ENCODE assay signal across 6 cellular contexts in genomic region chr20:25982701-25983100, GRCh38.
DNase-seq lines count a peak whose midpoint lies in the region; ATAC-seq and TF ChIP-seq lines count a peak whose summit lies in the region.
"Not testable (repeated sequence)": the region's sequence is repeated elsewhere in the genome, so short reads cannot be mapped to it uniquely, and the experiment has no call there.

No MANE protein-coding gene starts in this region.

- POLR2A ChIA-PET in CD8-positive, alpha-beta T cell (lab: Charles Lee); T-cell (lab: Charles Lee): not testable (repeated sequence)

- H3K36me3 ChIP-seq in CD8-positive, alpha-beta T cell (ENCODE audit: insufficient read depth, low read length): not testable (repeated sequence)

- not testable (repeated sequence) for H3K4me3 ChIP-seq in CD8-positive, alpha-beta T cell (ENCODE audit: low read depth, low read length)

- H3K4me3 Mint-ChIP-seq in CD8-positive, alpha-beta T cell; T-cell; activated T-cell treated with anti-CD3 and anti-CD28 coated beads, Interleukin-2, amount 50 U/mL, for 24 hours; activated naive CD8-positive, alpha-beta T cell treated with anti-CD3 and anti-CD28 coated beads, Interleukin-2, amount 50 U/mL, for 24 hours; central memory CD8-positive, alpha-beta T cell: not testable (repeated sequence)
- H3K4me3 Mint-ChIP-seq in natural killer cell treated with Interleukin-12 subunit alpha and Interleukin-12 subunit beta and Interleukin-15 and Interleukin-18, amount 100 ng/mL, for 72 hours: peak overlapping the region; percentile 43

- H3K4me1 ChIP-seq in CD8-positive, alpha-beta T cell (ENCODE audit: insufficient read depth, low read length): not testable (repeated sequence)

- H3K27ac ChIP-seq in CD8-positive, alpha-beta T cell (ENCODE audit: low read depth, low read length): not testable (repeated sequence)

- not testable (repeated sequence) for H3K27me3 Mint-ChIP-seq in CD8-positive, alpha-beta T cell (ENCODE audit: low read depth); T-cell; activated naive CD8-positive, alpha-beta T cell treated with anti-CD3 and anti-CD28 coated beads, Interleukin-2, amount 50 U/mL, for 24 hours; central memory CD8-positive, alpha-beta T cell; natural killer cell treated with Interleukin-12 subunit alpha and Interleukin-12 subunit beta and Interleukin-15 and Interleukin-18, amount 100 ng/mL, for 72 hours
- H3K27me3 Mint-ChIP-seq in activated T-cell treated with anti-CD3 and anti-CD28 coated beads, Interleukin-2, amount 50 U/mL, for 24 hours: peaks cover 13% of the 10 kb centered on the region

- not testable (repeated sequence) for H3K27me3 ChIP-seq in CD8-positive, alpha-beta T cell (ENCODE audit: insufficient read depth, low read length)

- not testable (repeated sequence) for ATAC-seq in CD8-positive, alpha-beta T cell; T-cell (replicated peaks in 1 of 4); activated naive CD8-positive, alpha-beta T cell treated with anti-CD3 and anti-CD28 coated beads, Interleukin-2, amount 50 U/mL, for 24 hours; central memory CD8-positive, alpha-beta T cell (replicated peaks; ENCODE audit: extremely low read depth, poor library complexity, severe bottlenecking); natural killer cell treated with Interleukin-12 subunit alpha and Interleukin-12 subunit beta and Interleukin-15 and Interleukin-18, amount 100 ng/mL, for 72 hours

- H3K9me3 Mint-ChIP-seq in CD8-positive, alpha-beta T cell; T-cell; activated T-cell treated with anti-CD3 and anti-CD28 coated beads, Interleukin-2, amount 50 U/mL, for 24 hours; activated naive CD8-positive, alpha-beta T cell treated with anti-CD3 and anti-CD28 coated beads, Interleukin-2, amount 50 U/mL, for 24 hours; central memory CD8-positive, alpha-beta T cell; natural killer cell treated with Interleukin-12 subunit alpha and Interleukin-12 subunit beta and Interleukin-15 and Interleukin-18, amount 100 ng/mL, for 72 hours: not testable (repeated sequence)

- not testable (repeated sequence) for DNase-seq in CD8-positive, alpha-beta T cell; T-cell; activated T-cell treated with anti-CD3 and anti-CD28 coated beads, Interleukin-2, amount 50 U/mL, for 24 hours; activated naive CD8-positive, alpha-beta T cell treated with anti-CD3 and anti-CD28 coated beads, Interleukin-2, amount 50 U/mL, for 24 hours; central memory CD8-positive, alpha-beta T cell (ENCODE audit: low spot score in 2 of 2); natural killer cell treated with Interleukin-12 subunit alpha and Interleukin-12 subunit beta and Interleukin-15 and Interleukin-18, amount 100 ng/mL, for 72 hours (ENCODE audit: low spot score)

- not testable (repeated sequence) for TF ChIP-seq CTCF in CD8-positive, alpha-beta T cell (IDR thresholded peaks at IDR 0.05)

- H3K27ac Mint-ChIP-seq in CD8-positive, alpha-beta T cell: peak overlapping the region; percentile 33
- peak overlapping the region; percentile 3 to 22 for H3K27ac Mint-ChIP-seq in T-cell
- peak overlapping the region; percentile 8 for H3K27ac Mint-ChIP-seq in activated T-cell treated with anti-CD3 and anti-CD28 coated beads, Interleukin-2, amount 50 U/mL, for 24 hours
- H3K27ac Mint-ChIP-seq in activated naive CD8-positive, alpha-beta T cell treated with anti-CD3 and anti-CD28 coated beads, Interleukin-2, amount 50 U/mL, for 24 hours: peak overlapping the region; percentile 55
- H3K27ac Mint-ChIP-seq in central memory CD8-positive, alpha-beta T cell (ENCODE audit: low read depth): peak overlapping the region; percentile 67
- peak overlapping the region; percentile 46 to 70 for H3K27ac Mint-ChIP-seq in natural killer cell treated with Interleukin-12 subunit alpha and Interleukin-12 subunit beta and Interleukin-15 and Interleukin-18, amount 100 ng/mL, for 72 hours

- CTCF ChIA-PET in CD8-positive, alpha-beta T cell (lab: Charles Lee); T-cell (lab: Charles Lee): not testable (repeated sequence)

- H3K9me3 ChIP-seq in CD8-positive, alpha-beta T cell (ENCODE audit: low read length): not testable (repeated sequence)

- peaks cover 16% of the 10 kb centered on the region for H3K4me1 Mint-ChIP-seq in CD8-positive, alpha-beta T cell (ENCODE audit: low read depth)
- H3K4me1 Mint-ChIP-seq in T-cell: peaks cover 17 to 44% (median 25%) of the 10 kb centered on the region in 3 donors
- H3K4me1 Mint-ChIP-seq in activated T-cell treated with anti-CD3 and anti-CD28 coated beads, Interleukin-2, amount 50 U/mL, for 24 hours (ENCODE audit: low read depth): peaks cover 24% of the 10 kb centered on the region
- H3K4me1 Mint-ChIP-seq in activated naive CD8-positive, alpha-beta T cell treated with anti-CD3 and anti-CD28 coated beads, Interleukin-2, amount 50 U/mL, for 24 hours: peaks cover 58% of the 10 kb centered on the region
- H3K4me1 Mint-ChIP-seq in central memory CD8-positive, alpha-beta T cell: peaks cover 18% of the 10 kb centered on the region
- H3K4me1 Mint-ChIP-seq in natural killer cell treated with Interleukin-12 subunit alpha and Interleukin-12 subunit beta and Interleukin-15 and Interleukin-18, amount 100 ng/mL, for 72 hours (ENCODE audit: low read depth in 2 of 2): peaks cover 40 to 49% of the 10 kb centered on the region in 2 donors

- H3K36me3 Mint-ChIP-seq in CD8-positive, alpha-beta T cell; T-cell; activated T-cell treated with anti-CD3 and anti-CD28 coated beads, Interleukin-2, amount 50 U/mL, for 24 hours (ENCODE audit: low read depth); activated naive CD8-positive, alpha-beta T cell treated with anti-CD3 and anti-CD28 coated beads, Interleukin-2, amount 50 U/mL, for 24 hours (ENCODE audit: low read depth); central memory CD8-positive, alpha-beta T cell (ENCODE audit: insufficient read depth); natural killer cell treated with Interleukin-12 subunit alpha and Interleukin-12 subunit beta and Interleukin-15 and Interleukin-18, amount 100 ng/mL, for 72 hours: not testable (repeated sequence)

- intact Hi-C loops in CD8-positive, alpha-beta T cell (cut with DNase I, micrococcal nuclease): not testable (repeated sequence)

Comparison
In these comparisons a context has a peak if more than half of its experiments do, and no peak if none do; other contexts are left out.
1. H3K27ac Mint-ChIP-seq: peak in every context shown above with its lines; median percentile 67 in central memory CD8-positive, alpha-beta T cell; 58 in natural killer cell treated with Interleukin-12 subunit alpha and Interleukin-12 subunit beta and Interleukin-15 and Interleukin-18, amount 100 ng/mL, for 72 hours; 55 in activated naive CD8-positive, alpha-beta T cell treated with anti-CD3 and anti-CD28 coated beads, Interleukin-2, amount 50 U/mL, for 24 hours; 33 in CD8-positive, alpha-beta T cell; 12 in T-cell; 8 in activated T-cell treated with anti-CD3 and anti-CD28 coated beads, Interleukin-2, amount 50 U/mL, for 24 hours.